Comparison of ENCODE assay signal across 8 cellular contexts in the genomic region with DNA sequence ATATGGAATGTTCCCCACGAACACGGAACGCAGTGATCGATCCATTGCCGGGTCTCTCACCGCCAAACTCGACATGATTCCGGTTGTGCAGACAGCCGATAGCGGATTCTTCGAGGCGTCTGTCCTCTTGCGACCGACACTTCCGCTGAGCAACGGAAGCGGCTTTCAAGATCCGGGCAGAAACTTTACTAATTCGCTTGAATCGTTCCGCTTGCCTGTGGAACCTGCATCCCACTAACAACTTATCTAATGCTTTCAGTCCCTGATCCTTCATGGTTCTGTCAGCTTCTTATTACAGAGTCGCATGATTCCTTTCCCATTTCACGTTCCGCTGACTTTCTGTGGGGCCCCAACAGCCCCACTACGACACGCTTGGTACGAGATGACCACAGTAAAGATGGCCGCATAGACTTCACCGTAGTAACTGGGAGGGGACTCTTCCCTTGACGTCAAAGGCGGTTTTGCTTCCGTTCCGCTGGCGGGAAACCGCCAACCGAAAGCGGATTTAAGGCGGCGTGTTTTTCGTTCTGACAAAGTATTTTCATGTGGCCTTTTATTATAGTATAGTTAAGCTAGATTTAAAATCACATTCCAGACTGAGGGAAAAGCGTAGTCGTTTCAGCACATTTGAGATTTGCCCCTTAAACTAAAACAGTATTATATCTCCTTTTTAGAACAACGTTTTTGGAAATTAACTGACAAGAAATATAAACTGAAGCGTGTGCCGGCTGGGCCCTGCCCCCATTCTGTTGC. TPM values are rescaled to one million over a fixed set of nuclear protein-coding genes. Genes with fewer than 3 reads are reported as not detected.
A peak's percentile ranks its signal among the peaks of the same experiment; 100 is the strongest.
DNase-seq lines count a peak whose midpoint lies in the region; ATAC-seq, FAIRE-seq and TF ChIP-seq lines count a peak whose summit lies in the region.

A gene with protein sequence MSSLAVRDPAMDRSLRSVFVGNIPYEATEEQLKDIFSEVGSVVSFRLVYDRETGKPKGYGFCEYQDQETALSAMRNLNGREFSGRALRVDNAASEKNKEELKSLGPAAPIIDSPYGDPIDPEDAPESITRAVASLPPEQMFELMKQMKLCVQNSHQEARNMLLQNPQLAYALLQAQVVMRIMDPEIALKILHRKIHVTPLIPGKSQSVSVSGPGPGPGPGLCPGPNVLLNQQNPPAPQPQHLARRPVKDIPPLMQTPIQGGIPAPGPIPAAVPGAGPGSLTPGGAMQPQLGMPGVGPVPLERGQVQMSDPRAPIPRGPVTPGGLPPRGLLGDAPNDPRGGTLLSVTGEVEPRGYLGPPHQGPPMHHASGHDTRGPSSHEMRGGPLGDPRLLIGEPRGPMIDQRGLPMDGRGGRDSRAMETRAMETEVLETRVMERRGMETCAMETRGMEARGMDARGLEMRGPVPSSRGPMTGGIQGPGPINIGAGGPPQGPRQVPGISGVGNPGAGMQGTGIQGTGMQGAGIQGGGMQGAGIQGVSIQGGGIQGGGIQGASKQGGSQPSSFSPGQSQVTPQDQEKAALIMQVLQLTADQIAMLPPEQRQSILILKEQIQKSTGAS (minus strand): TSS at position 121 of the 753 bp plus-strand sequence. CDS start 46 bp downstream, at position 75.

- peaks cover 38% of the 10 kb centered on the region for H3K4me1 ChIP-seq in upper lobe of right lung

- intact Hi-C loops in T-helper 1 cell treated with Interleukin-12 subunit alpha and Interleukin-12 subunit beta and Interleukin-4 antibody, amounts not matched to agents 30 ng/mL and 1 ng/mL, for 36 hours (cut with micrococcal nuclease): loop anchor here (1.0 to 5.0 kb wide), 5 partner anchors 8 to 1077 kb away; no protein-coding TSS in a partner anchor
- intact Hi-C loops in left cardiac atrium (cut with DNase I): no loop called here
- intact Hi-C loops in posterior vena cava (cut with DNase I): no loop called here
- intact Hi-C loops in upper lobe of right lung (cut with DNase I): no loop called here

- H3K36me3 ChIP-seq in upper lobe of right lung: peaks cover 6% of the 10 kb centered on the region

- FAIRE-seq in GM12892 (lab: Jason Lieb, UNC): peak; percentile 96

- DNase-seq in GM12892 (ENCODE audit: insufficient read length) (peak; percentile 13), NCI-H146 (lab: John Stamatoyannopoulos, UW) (peak; percentile 93), amniotic epithelial cell (ENCODE audit: low read depth) (peak; percentile 93), left cardiac atrium (peak; percentile 91), posterior vena cava (ENCODE audit: low spot score) (peak; percentile 96), upper lobe of right lung (peak; percentile 91)

- no peaks in the 10 kb centered on the region for H3K27me3 ChIP-seq in upper lobe of right lung

- peak within 1 kb of the TSS; percentile 88 for H3K4me3 ChIP-seq in upper lobe of right lung

- TF ChIP-seq POLR2A in GM12892 (IDR thresholded peaks at IDR 0.05; ENCODE audit: low read depth, low read length): peak; percentile 84

- peak; percentile 95 for ATAC-seq in HG02852 (IDR thresholded peaks at IDR 0.05; ENCODE audit: unreplicated experiment)
- peak; percentile 96 to 98 for ATAC-seq in left cardiac atrium
- ATAC-seq in upper lobe of right lung: peak; percentile 97

- H3K9me3 ChIP-seq in upper lobe of right lung: no peaks in the 10 kb centered on the region

- TF ChIP-seq CTCF in upper lobe of right lung (IDR thresholded peaks at IDR 0.05): no peak

- H3K27ac ChIP-seq in upper lobe of right lung: peak within 1 kb of the TSS; percentile 99

RNA-seq across cellular contexts. Expression of the gene that starts here (rescaled TPM):
- 15.4 TPM for polyA plus RNA-seq in GM12892 (2012; ENCODE audit: missing spikeins)
- total RNA-seq in T-helper 1 cell treated with Interleukin-12 subunit alpha and Interleukin-12 subunit beta and Interleukin-4 antibody, amounts not matched to agents 30 ng/mL and 1 ng/mL, for 36 hours: 52.0 and 54.9 TPM in 2 replicates
- total RNA-seq in left cardiac atrium: 10 to 100 TPM; 19.2 to 23.7 TPM
- total RNA-seq in posterior vena cava: 10 to 100 TPM; 17.2 to 21.1 TPM
- total RNA-seq in upper lobe of right lung: 15.3 TPM

Comparison
In these comparisons a context has a peak if more than half of its experiments do, and no peak if none do; other contexts are left out.
1. Peak in every context shown above with its lines: DNase-seq, ATAC-seq, H3K4me3 ChIP-seq and H3K27ac ChIP-seq.
2. DNase-seq: peak in every context shown above with its lines; median percentile 96 in posterior vena cava; 93 in NCI-H146; 93 in amniotic epithelial cell; 91 in left cardiac atrium; 91 in upper lobe of right lung; 13 in GM12892.